9 cellular contexts compared by ENCODE assay signal in the genomic region with DNA sequence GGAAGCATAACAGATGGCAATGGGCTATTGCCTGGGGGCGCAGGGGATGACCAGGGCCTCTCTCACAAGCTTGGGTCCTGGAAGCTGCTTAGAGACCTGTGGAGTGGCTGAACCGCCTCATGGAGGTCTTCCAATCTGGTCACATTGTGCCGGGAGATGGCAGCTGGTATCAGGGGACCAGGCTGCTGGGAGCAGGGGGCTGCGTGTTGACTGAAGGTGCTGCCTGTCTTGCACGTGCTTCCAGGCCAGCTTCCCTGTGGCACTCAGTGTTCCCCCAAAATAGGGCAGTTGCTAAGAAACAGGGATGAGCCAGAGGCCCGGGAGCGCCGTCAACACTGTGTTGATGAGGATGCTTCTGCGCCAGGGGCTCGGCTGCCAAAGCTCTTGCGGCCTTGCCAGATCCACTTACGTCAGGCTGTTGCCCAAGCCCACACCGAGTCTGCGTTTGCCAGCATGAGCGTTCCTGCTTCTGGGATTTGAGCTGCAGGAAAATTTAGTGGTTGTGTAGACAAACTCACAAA. TPM values are rescaled to one million over a fixed set of nuclear protein-coding genes. Genes with fewer than 3 reads are reported as not detected.
DNase-seq lines count a peak whose midpoint lies in the region; ATAC-seq, FAIRE-seq and TF ChIP-seq lines count a peak whose summit lies in the region.
"Had no signal": no experiment of that assay in that cellular context is flagged by ENCODE, and none has a peak within 500 bp of the region (broad histone marks: within the 10 kb centered on the region; RNA-seq: fewer than 3 reads in every experiment).

No MANE protein-coding gene starts in this region.

- no peaks in the 10 kb centered on the region for H3K27me3 ChIP-seq in keratinocyte (ENCODE audit: control insufficient read depth, extremely low read depth, insufficient read depth, low read length)
- H3K27me3 ChIP-seq in Karpas-422 (ENCODE audit: low read length), result no peaks in the 10 kb centered on the region

- H3K36me3 ChIP-seq in keratinocyte (ENCODE audit: control insufficient read depth in 2 of 2, extremely low read depth in 1 of 2, insufficient read depth in 2 of 2, low read length in 2 of 2) (peaks cover 6 to 45% of the 10 kb centered on the region in 2 experiments), Karpas-422 (ENCODE audit: insufficient read depth, low read length) (no peaks in the 10 kb centered on the region)

- H3K27ac ChIP-seq in keratinocyte (ENCODE audit: control insufficient read depth, insufficient read depth, low read length) (peak overlapping the region; percentile 76), Karpas-422 (ENCODE audit: low read length) (no peak overlapping the region)

- H3K9ac ChIP-seq in keratinocyte (ENCODE audit: control insufficient read depth, extremely low read depth, insufficient read depth, low read length) (peak overlapping the region; percentile 62), Karpas-422 (ENCODE audit: low read length) (no peak overlapping the region)

- H3K9me1 ChIP-seq in keratinocyte (ENCODE audit: control insufficient read depth, extremely low read depth, insufficient read depth, low read length), result peaks cover 5% of the 10 kb centered on the region

- no peak for ATAC-seq in HG03139 (IDR thresholded peaks at IDR 0.05; ENCODE audit: unreplicated experiment)

- H3K79me2 ChIP-seq in keratinocyte (ENCODE audit: control insufficient read depth, insufficient read depth, low read length) (peaks cover 77% of the 10 kb centered on the region), Karpas-422 (ENCODE audit: low read length) (no peaks in the 10 kb centered on the region)

- dilution Hi-C loops in keratinocyte (cut with MboI; ENCODE audit: extremely low pct_ligation_motif_present, low sequenced_read_pairs), result no loop called here

- H3K9me2 ChIP-seq in Karpas-422 (replicated peaks; ENCODE audit: insufficient read depth, low read length), result no peaks in the 10 kb centered on the region

- peak; percentile 55 for DNase-seq in HS-5 (ENCODE audit: low read depth)
- peak; percentile 93 to 100 for DNase-seq in cardiac fibroblast (ENCODE audit: low read depth in 2 of 2)
- DNase-seq in keratinocyte (ENCODE audit: low read depth, low spot score), result no peak
- peak; percentile 97 for DNase-seq in stromal cell of bone marrow (ENCODE audit: low read depth)
- DNase-seq in GM19238 (ENCODE audit: insufficient read length, low spot score), result no peak
- DNase-seq in Karpas-422, result no peak
- no peak for DNase-seq in RCC 7860 (ENCODE audit: low spot score)

- H2AFZ ChIP-seq in keratinocyte (ENCODE audit: control insufficient read depth, low read length), result no peak overlapping the region
- H2AFZ ChIP-seq in Karpas-422 (ENCODE audit: low read length), result no peak overlapping the region

- H3K4me2 ChIP-seq in keratinocyte (ENCODE audit: control insufficient read depth, extremely low read depth, insufficient read depth, low read depth, low read length) (no peak overlapping the region), Karpas-422 (ENCODE audit: low read depth, low read length, poor library complexity, severe bottlenecking) (no peak overlapping the region)

- FAIRE-seq in keratinocyte (lab: Jason Lieb, UNC) (peak; percentile 23), RCC 7860 (lab: Jason Lieb, UNC) (no peak)
- FAIRE-seq: endometrium had no signal

- H3K9me3 ChIP-seq in keratinocyte (ENCODE audit: control insufficient read depth, low read depth, low read length) (no peaks in the 10 kb centered on the region), Karpas-422 (ENCODE audit: low read length) (no peaks in the 10 kb centered on the region)

- TF ChIP-seq CTCF in cardiac fibroblast (IDR thresholded peaks at IDR 0.05; ENCODE audit: low read depth, low read length), result no peak
- TF ChIP-seq CTCF in keratinocyte (optimal IDR thresholded peaks at IDR 0.05 in 1 of 3, IDR thresholded peaks at IDR 0.05 in 1 of 3, conservative IDR thresholded peaks at IDR 0.05 in 1 of 3; ENCODE audit: extremely low read depth in 1 of 3, insufficient read depth in 2 of 3, low read length in 3 of 3), result no peak

- H3K4me3 ChIP-seq in cardiac fibroblast (replicated peaks in 1 of 2; ENCODE audit: low read depth in 2 of 2, low read length in 2 of 2) (no peak overlapping the region), keratinocyte (ENCODE audit: control insufficient read depth in 2 of 3, extremely low read depth in 1 of 3, insufficient read depth in 2 of 3, low read depth in 1 of 3, low read length in 3 of 3) (no peak overlapping the region), Karpas-422 (ENCODE audit: low read length) (no peak overlapping the region)

- H3K4me1 ChIP-seq in keratinocyte (ENCODE audit: control insufficient read depth, extremely low read depth, insufficient read depth, low read length), result peaks cover 47% of the 10 kb centered on the region
- H3K4me1 ChIP-seq in Karpas-422 (ENCODE audit: low read length), result no peaks in the 10 kb centered on the region

- H4K20me1 ChIP-seq in keratinocyte (ENCODE audit: control insufficient read depth, extremely low read depth, insufficient read depth, low read length) (peaks cover 10% of the 10 kb centered on the region), Karpas-422 (ENCODE audit: insufficient read depth, low read depth, low read length) (0 out of 2 replicates have a peak, but pooled peaks cover 4% of the 10 kb centered on the region)

RNA-seq across cellular contexts. Expression of gene ELK3, which starts 39.8 kb away (rescaled TPM):
- polyA plus RNA-seq in keratinocyte, result 14.4 to 47.6 TPM (median 28.2 TPM) in 3 replicates
- polyA plus RNA-seq in keratinocyte (2011; ENCODE audit: low read depth), result 89.5 TPM
- polyA plus RNA-seq in keratinocyte (2011; cell fraction: cytosol; rRNA removed), result 26.6 and 31.6 TPM in 2 replicates
- polyA plus RNA-seq in keratinocyte (2011; cell fraction: nucleus; rRNA removed), result 24.7 and 26.1 TPM in 2 replicates
- polyA plus RNA-seq in keratinocyte (2012; ENCODE audit: low replicate concordance), result 21.3 and 54.2 TPM in 2 replicates
- 24.4 to 89.6 TPM (median 26.2 TPM) in 3 replicates for polyA minus RNA-seq in keratinocyte
- polyA minus RNA-seq in keratinocyte (2011; cell fraction: cytosol; rRNA and poly(A)+ RNA removed), result 32.6 TPM
- polyA minus RNA-seq in keratinocyte (2011; cell fraction: nucleus; rRNA and poly(A)+ RNA removed), result 14.0 and 17.8 TPM in 2 replicates
- total RNA-seq in Karpas-422 (2014; rRNA removed; shearing (Covaris generic); ENCODE audit: low replicate concordance), result 1.2 and 1.8 TPM in 2 replicates

Comparison
In these comparisons a context has a peak if more than half of its experiments do, and no peak if none do; other contexts are left out.
1. DNase-seq: peak in HS-5 (single experiment), cardiac fibroblast (2 of 2) and stromal cell of bone marrow (single experiment); none in keratinocyte (single experiment), GM19238 (single experiment), Karpas-422 (single experiment) and RCC 7860 (single experiment).